26 cellular contexts compared by ENCODE assay signal in genomic region chr10:133254421-133255120, GRCh38. TPM values are rescaled to one million over a fixed set of nuclear protein-coding genes. Genes with fewer than 3 reads are reported as not detected.
"Had no signal": no experiment of that assay in that cellular context is flagged by ENCODE, and none has a peak within 500 bp of the region (broad histone marks: within the 10 kb centered on the region; RNA-seq: fewer than 3 reads in every experiment).

No MANE protein-coding gene starts in this region.

- H3K9me3 Mint-ChIP-seq: central memory CD8-positive, alpha-beta T cell; natural killer cell had no signal

- H3K4me3 ChIP-seq: ascending aorta, colonic mucosa, prostate gland, right atrium auricular region, tibial nerve, vagina had no signal

- H3K27me3 ChIP-seq: right atrium auricular region, vagina had no signal

- H3K4me3 Mint-ChIP-seq: central memory CD8-positive, alpha-beta T cell; natural killer cell had no signal

- H3K27ac ChIP-seq: ascending aorta, colonic mucosa, foreskin keratinocyte, prostate gland, right atrium auricular region, tibial nerve, vagina had no signal

- ATAC-seq: foreskin keratinocyte; left cardiac atrium; natural killer cell; stimulated activated naive CD8-positive, alpha-beta T cell treated with anti-CD3 and anti-CD28 coated beads, Interleukin-15, Interleukin-2, amounts not matched to agents 100 U/mL and 50 U/mL, for 24 hours had no signal

- DNase-seq: activated CD4-positive, alpha-beta T cell treated with anti-CD3 and anti-CD28 coated beads, Interleukin-2, amount 50 U/mL, for 1 hour; activated CD4-positive, CD25-positive, alpha-beta regulatory T cell treated with anti-CD3 and anti-CD28 coated beads, Interleukin-2, amount 50 U/mL, for 72 hours; activated gamma-delta T cell; colonic mucosa; foreskin keratinocyte; hippocampal formation; left cardiac atrium; mesendoderm; natural killer cell; stimulated activated CD4-positive, alpha-beta T cell treated with anti-CD3 and anti-CD28 coated beads, Interleukin-2, amount 100 ng/mL, for 24 hours; stimulated activated naive CD8-positive, alpha-beta T cell treated with anti-CD3 and anti-CD28 coated beads, Interleukin-15, Interleukin-2, amounts not matched to agents 100 U/mL and 50 U/mL, for 24 hours; substantia nigra had no signal

- H3K36me3 Mint-ChIP-seq: natural killer cell had no signal

- FAIRE-seq: islet of Langerhans had no signal

- H3K27ac Mint-ChIP-seq: natural killer cell had no signal

- H3K36me3 ChIP-seq: ascending aorta, colonic mucosa, prostate gland, right atrium auricular region, tibial nerve, vagina had no signal

- H3K9me3 ChIP-seq: ascending aorta, colonic mucosa, prostate gland, right atrium auricular region, tibial nerve, vagina had no signal

- H3K27me3 Mint-ChIP-seq: central memory CD8-positive, alpha-beta T cell had no signal

RNA-seq across cellular contexts. Expression of gene VENTX, which starts 16.9 kb away (rescaled TPM):
- total RNA-seq: epithelial cell of proximal tubule; fibroblast of lung; foreskin keratinocyte; skeletal muscle tissue; T-helper 1 cell treated with Interleukin-12 subunit alpha and Interleukin-12 subunit beta and Interleukin-4 antibody, amounts not matched to agents 30 ng/mL and 1 ng/mL, for 36 hours had no signal
- polyA plus RNA-seq: fibroblast of lung, foreskin keratinocyte had no signal

RNA-seq across cellular contexts. Expression of gene UTF1, which starts 24.6 kb away (rescaled TPM):
- total RNA-seq: ascending aorta; colonic mucosa; epithelial cell of proximal tubule; fibroblast of lung; foreskin keratinocyte; left cardiac atrium; lower leg skin; mucosa of gallbladder; omental fat pad; right atrium auricular region; skeletal muscle tissue; T-helper 1 cell treated with Interleukin-12 subunit alpha and Interleukin-12 subunit beta and Interleukin-4 antibody, amounts not matched to agents 30 ng/mL and 1 ng/mL, for 36 hours; tibial nerve; vagina had no signal
- polyA plus RNA-seq: fibroblast of lung, foreskin keratinocyte had no signal
